Comparison of ENCODE assay signal across 19 cellular contexts in genomic region chr7:25314729-25315267, GRCh38.
DNase-seq lines count a peak whose midpoint lies in the region; TF ChIP-seq lines count a peak whose summit lies in the region.
"Had no signal": no experiment of that assay in that cellular context is flagged by ENCODE, and none has a peak within 500 bp of the region (broad histone marks: within the 10 kb centered on the region; RNA-seq: fewer than 3 reads in every experiment).

No MANE protein-coding gene starts in this region.

- peak; percentile 30 for DNase-seq in Calu3
- DNase-seq in HuH-7 (ENCODE audit: low spot score): peak; percentile 18
- peak; percentile 29 for DNase-seq in mesenchymal stem cell
- no peak for DNase-seq in amygdala (lab: John Stamatoyannopoulos, UW)
- DNase-seq in osteoblast (ENCODE audit: insufficient read length, low spot score, missing footprints): no peak
- DNase-seq in NCI-H2081 treated with DMSO at 0.1 percent for 48 hours (lab: John Stamatoyannopoulos, UW): no peak
- no peak for DNase-seq in amniotic stem cell (lab: John Stamatoyannopoulos, UW)
- DNase-seq: ACHN; activated CD8-positive, alpha-beta memory T cell treated with anti-CD3 and anti-CD28 coated beads, Interleukin-2, amount 10 ng/mL, durations not matched to agents 7 days and 5 days; activated effector memory CD4-positive, alpha-beta T cell treated with Interleukin-2 at 50 U/mL for 16 hours; DMS79 treated with DMSO at 0.1 percent for 48 hours; foreskin fibroblast; hypothalamus; kidney glomerular epithelial cell; NCI-H1105; NCI-H2171 treated with DMSO at 0.1 percent for 48 hours; ovary; stimulated activated naive CD8-positive, alpha-beta T cell treated with anti-CD3 and anti-CD28 coated beads, Interleukin-15, amount 100 ng/mL, for 72 hours had no signal

- H3K4ac ChIP-seq in mesenchymal stem cell (ENCODE audit: low read depth in 1 of 2, low read length in 2 of 2): no peak overlapping the region

- no peak overlapping the region for H2BK12ac ChIP-seq in mesenchymal stem cell (ENCODE audit: low read length in 2 of 2)

- no peaks in the 10 kb centered on the region for H3K4me1 ChIP-seq in mesenchymal stem cell (ENCODE audit: control insufficient read depth, insufficient read depth, low read depth, low read length)
- H3K4me1 ChIP-seq in osteoblast (ENCODE audit: insufficient read depth, low read length): no peaks in the 10 kb centered on the region

- TF ChIP-seq CTCF in Calu3 (IDR thresholded peaks at IDR 0.05; ENCODE audit: unreplicated experiment) (no peak), brain (conservative IDR thresholded peaks at IDR 0.05) (no peak), osteoblast (IDR thresholded peaks at IDR 0.05; ENCODE audit: extremely low read depth, low read depth, low read length) (no peak)

- H3K36me3 ChIP-seq in mesenchymal stem cell (ENCODE audit: control insufficient read depth in 1 of 2, insufficient read depth in 2 of 2, low read depth in 1 of 2, low read length in 2 of 2): no peaks in the 10 kb centered on the region
- no peaks in the 10 kb centered on the region for H3K36me3 ChIP-seq in osteoblast (ENCODE audit: insufficient read depth, low read length)
- H3K36me3 ChIP-seq: ovary had no signal

- H3K36me3 Mint-ChIP-seq in Calu3 (ENCODE audit: insufficient read depth, unreplicated experiment) (no peaks in the 10 kb centered on the region), brain (no peaks in the 10 kb centered on the region)
- H3K36me3 Mint-ChIP-seq: activated CD8-positive, alpha-beta memory T cell treated with anti-CD3 and anti-CD28 coated beads, Interleukin-2, amount 10 ng/mL, durations not matched to agents 7 days and 5 days had no signal

- H2BK5ac ChIP-seq in mesenchymal stem cell (ENCODE audit: low read depth, low read length, poor library complexity, severe bottlenecking): no peak overlapping the region

- no peaks in the 10 kb centered on the region for H3K79me2 ChIP-seq in osteoblast (ENCODE audit: insufficient read depth, low read length)

- H3K27me3 Mint-ChIP-seq in Calu3 (ENCODE audit: unreplicated experiment) (no peaks in the 10 kb centered on the region), brain (no peaks in the 10 kb centered on the region)
- H3K27me3 Mint-ChIP-seq: stimulated activated naive CD8-positive, alpha-beta T cell treated with anti-CD3 and anti-CD28 coated beads, Interleukin-15, amount 100 ng/mL, for 72 hours had no signal

- H3K4me1 Mint-ChIP-seq in Calu3 (ENCODE audit: low read depth, unreplicated experiment) (peaks cover 36% of the 10 kb centered on the region), brain (peaks cover 68% of the 10 kb centered on the region)

- no peaks in the 10 kb centered on the region for H3K27me3 ChIP-seq in mesenchymal stem cell (ENCODE audit: control insufficient read depth in 1 of 2, insufficient read depth in 1 of 2, low read length in 2 of 2)
- no peaks in the 10 kb centered on the region for H3K27me3 ChIP-seq in osteoblast (ENCODE audit: insufficient read depth, low read length)
- H3K27me3 ChIP-seq: ovary had no signal

- H3K27ac ChIP-seq in mesenchymal stem cell (ENCODE audit: low read length, poor library complexity, severe bottlenecking) (no peak overlapping the region), osteoblast (ENCODE audit: low read depth, low read length) (no peak overlapping the region)
- H3K27ac ChIP-seq: ovary had no signal

- CTCF ChIA-PET in Calu3 (lab: Charles Lee): interaction anchor here (0.8 to 1.9 kb wide), 5 partner anchors 12 to 135 kb away, joined by 3 to 9 read pairs (median 4); a partner anchor contains a TSS

- 80% methylated on average over 8 of the region's 10 CpGs for WGBS in mesenchymal stem cell

- no peak overlapping the region for H3K23ac ChIP-seq in mesenchymal stem cell (ENCODE audit: low read length in 2 of 2)

- H4K8ac ChIP-seq in mesenchymal stem cell (ENCODE audit: low read length): no peak overlapping the region

- intact Hi-C loops in Calu3 (cut with micrococcal nuclease; ENCODE audit: unreplicated experiment): loop anchor here (2.0 kb wide), 2 partner anchors 52 to 74 kb away; no protein-coding TSS in a partner anchor

- H3K79me1 ChIP-seq in mesenchymal stem cell (replicated peaks; ENCODE audit: low read length, poor library complexity, severe bottlenecking): no peaks in the 10 kb centered on the region

- H3K9me3 ChIP-seq in mesenchymal stem cell (ENCODE audit: control insufficient read depth, low read length) (no peaks in the 10 kb centered on the region), osteoblast (ENCODE audit: low read depth, low read length) (no peaks in the 10 kb centered on the region)
- H3K9me3 ChIP-seq: ovary had no signal

- no TSS peak for BruUV-seq in Calu3 (replicated peaks; lab: Mats Ljungman, UMichigan)

- no peak overlapping the region for H3K14ac ChIP-seq in mesenchymal stem cell (ENCODE audit: low read length in 2 of 2)

- H3K9ac ChIP-seq in mesenchymal stem cell (ENCODE audit: low read length): no peak overlapping the region

- no peak overlapping the region for H3K18ac ChIP-seq in mesenchymal stem cell (ENCODE audit: low read depth in 1 of 2, low read length in 2 of 2)

- H3K4me3 Mint-ChIP-seq in Calu3 (ENCODE audit: low read depth, unreplicated experiment) (peak overlapping the region; percentile 2), brain (no peak overlapping the region)
- H3K4me3 Mint-ChIP-seq: activated CD8-positive, alpha-beta memory T cell treated with anti-CD3 and anti-CD28 coated beads, Interleukin-2, amount 10 ng/mL, durations not matched to agents 7 days and 5 days; stimulated activated naive CD8-positive, alpha-beta T cell treated with anti-CD3 and anti-CD28 coated beads, Interleukin-15, amount 100 ng/mL, for 72 hours had no signal

- H2AK5ac ChIP-seq in mesenchymal stem cell (ENCODE audit: low read length, severe bottlenecking): no peak overlapping the region

- H3K4me2 ChIP-seq in mesenchymal stem cell (ENCODE audit: low read length, poor library complexity, severe bottlenecking): no peak overlapping the region
- no peak overlapping the region for H3K4me2 ChIP-seq in osteoblast (ENCODE audit: insufficient read depth, low read length)

- H3K27ac Mint-ChIP-seq in Calu3 (ENCODE audit: unreplicated experiment): peak overlapping the region; percentile 30
- peak overlapping the region in 4 of 5 experiments; percentile 33 to 61 (median 53) for H3K27ac Mint-ChIP-seq in brain
- H3K27ac Mint-ChIP-seq: activated CD8-positive, alpha-beta memory T cell treated with anti-CD3 and anti-CD28 coated beads, Interleukin-2, amount 10 ng/mL, durations not matched to agents 7 days and 5 days; stimulated activated naive CD8-positive, alpha-beta T cell treated with anti-CD3 and anti-CD28 coated beads, Interleukin-15, amount 100 ng/mL, for 72 hours had no signal

- H2BK15ac ChIP-seq in mesenchymal stem cell (ENCODE audit: low read depth, poor library complexity, severe bottlenecking): no peak overlapping the region

- H3K9me3 Mint-ChIP-seq in Calu3 (ENCODE audit: low read depth, unreplicated experiment) (no peaks in the 10 kb centered on the region), brain (peaks cover 0 to 11% (median 3%) of the 10 kb centered on the region in 5 experiments)
- H3K9me3 Mint-ChIP-seq: stimulated activated naive CD8-positive, alpha-beta T cell treated with anti-CD3 and anti-CD28 coated beads, Interleukin-15, amount 100 ng/mL, for 72 hours had no signal

- H2AFZ ChIP-seq in mesenchymal stem cell (ENCODE audit: low read depth, low read length) (no peak overlapping the region), osteoblast (ENCODE audit: low read length) (no peak overlapping the region)

- H2BK120ac ChIP-seq in mesenchymal stem cell (ENCODE audit: low read depth, low read length): no peak overlapping the region

- no peak overlapping the region for H4K91ac ChIP-seq in mesenchymal stem cell (ENCODE audit: low read length)

- no peak overlapping the region for H3K4me3 ChIP-seq in mesenchymal stem cell (ENCODE audit: insufficient read depth in 1 of 2, low read depth in 1 of 2, low read length in 2 of 2)
- H3K4me3 ChIP-seq in osteoblast (ENCODE audit: insufficient read depth, low read length): no peak overlapping the region
- H3K4me3 ChIP-seq: ovary had no signal

- H4K20me1 ChIP-seq in osteoblast (ENCODE audit: insufficient read depth, low read length): no peaks in the 10 kb centered on the region

Comparison
In these comparisons a context has a peak if more than half of its experiments do, and no peak if none do; other contexts are left out.
1. DNase-seq: peak in Calu3 (single experiment), HuH-7 (single experiment) and mesenchymal stem cell (single experiment); none in amygdala (0 of 56), osteoblast (single experiment), NCI-H2081 treated with DMSO at 0.1 percent for 48 hours (single experiment) and amniotic stem cell (single experiment).